ENCODE assay signal across 12 cellular contexts in the genomic region with DNA sequence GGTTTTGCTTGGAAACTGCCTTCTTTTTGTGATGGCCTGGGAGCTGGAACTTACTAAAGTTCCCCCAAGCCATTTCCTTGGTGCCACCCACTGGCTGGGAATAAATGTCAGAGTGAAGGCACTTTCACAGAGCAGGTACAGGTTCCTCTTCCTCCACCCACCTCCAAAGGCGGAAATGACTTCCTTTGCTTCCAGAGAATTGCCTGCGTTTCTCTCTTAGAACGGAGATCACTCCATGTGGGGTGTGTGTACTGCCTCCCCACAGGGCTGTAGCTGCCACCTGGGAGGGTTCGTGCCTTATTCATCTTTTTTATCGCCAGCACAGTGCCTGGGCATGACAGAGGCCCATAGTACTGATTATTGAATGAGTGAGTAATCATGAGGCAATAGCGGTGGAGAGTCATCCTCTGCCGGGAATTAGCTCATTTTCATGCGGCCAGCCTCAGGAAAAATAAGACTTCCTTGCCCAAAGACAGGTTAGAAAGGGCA. TPM values are rescaled to one million over a fixed set of nuclear protein-coding genes. Genes with fewer than 3 reads are reported as not detected.
DNase-seq lines count a peak whose midpoint lies in the region; ATAC-seq and TF ChIP-seq lines count a peak whose summit lies in the region.
"Had no signal": no experiment of that assay in that cellular context is flagged by ENCODE, and none has a peak within 500 bp of the region (broad histone marks: within the 10 kb centered on the region; RNA-seq: fewer than 3 reads in every experiment).

No MANE protein-coding gene starts in this region.

- no peak for TF ChIP-seq POLR2A in breast epithelium (IDR thresholded peaks at IDR 0.05)
- TF ChIP-seq POLR2A in adrenal gland (IDR thresholded peaks at IDR 0.05), result no peak

- H3K4me1 ChIP-seq in breast epithelium (no peaks in the 10 kb centered on the region), adrenal gland (replicated peaks in 1 of 2) (no peaks in the 10 kb centered on the region), iPS-20b (ENCODE audit: insufficient read depth, low read length) (peaks cover 44% of the 10 kb centered on the region), heart right ventricle (peaks cover 0 to 13% (median 6%) of the 10 kb centered on the region in 9 donors)

- peaks cover 12% of the 10 kb centered on the region for H3K36me3 Mint-ChIP-seq in MCF 10A (ENCODE audit: insufficient read depth, unreplicated experiment)

- no peaks in the 10 kb centered on the region for H3K36me3 ChIP-seq in breast epithelium
- H3K36me3 ChIP-seq in adrenal gland (replicated peaks in 1 of 2), result no peaks in the 10 kb centered on the region
- H3K36me3 ChIP-seq in iPS-20b (ENCODE audit: insufficient read depth, low read depth, low read length), result no peaks in the 10 kb centered on the region
- H3K36me3 ChIP-seq in heart right ventricle, result peaks cover 0 to 8% (median 0%) of the 10 kb centered on the region in 9 donors
- H3K36me3 ChIP-seq: ovary had no signal

- CTCF ChIA-PET in MCF 10A (lab: Yijun Ruan, JAX), result interaction anchor here (0.6 to 1.7 kb wide), 11 partner anchors 11 to 668 kb away, joined by 3 to 8 read pairs (median 3); a partner anchor contains a TSS

- H3K27ac ChIP-seq in breast epithelium (peak overlapping the region in 1 of 2 donors; percentile 19), adrenal gland (no peak overlapping the region), iPS-20b (ENCODE audit: low read length) (peak overlapping the region; percentile 33), heart right ventricle (no peak overlapping the region)
- H3K27ac ChIP-seq: ovary had no signal

- ATAC-seq in heart right ventricle, result no peak
- ATAC-seq: activated T-helper 17 cell treated with anti-CD3 and anti-CD28 coated beads, Interleukin-2, amount 50 U/mL, for 72 hours had no signal

- H3K4me3 ChIP-seq in breast epithelium (no peak overlapping the region), adrenal gland (no peak overlapping the region), iPS-20b (ENCODE audit: low read length) (peak overlapping the region; percentile 52; the same call in 1 of the 2 replicates), heart right ventricle (no peak overlapping the region)
- H3K4me3 ChIP-seq: ovary had no signal

- peak overlapping the region; percentile 63; the same call in 1 of the 2 replicates for H3K9ac ChIP-seq in iPS-20b (ENCODE audit: low read depth, low read length)

- H3K27me3 ChIP-seq in breast epithelium, result no peaks in the 10 kb centered on the region
- no peaks in the 10 kb centered on the region for H3K27me3 ChIP-seq in adrenal gland
- H3K27me3 ChIP-seq in iPS-20b (ENCODE audit: insufficient read depth, low read length), result no peaks in the 10 kb centered on the region
- H3K27me3 ChIP-seq in heart right ventricle, result no peaks in the 10 kb centered on the region
- H3K27me3 ChIP-seq: ovary had no signal

- TF ChIP-seq CTCF in MCF 10A (IDR thresholded peaks at IDR 0.05; ENCODE audit: unreplicated experiment) (no peak), breast epithelium (IDR thresholded peaks at IDR 0.05) (no peak), adrenal gland (IDR thresholded peaks at IDR 0.05) (no peak), heart right ventricle (IDR thresholded peaks at IDR 0.05) (no peak)

- intact Hi-C loops in MCF 10A (cut with micrococcal nuclease), result loop anchor here (1.0 to 10.0 kb wide), 2 partner anchors 11 to 148 kb away; no protein-coding TSS in a partner anchor
- intact Hi-C loops in breast epithelium (cut with DNase I; ENCODE audit: low total_unique reads), result no loop called here
- intact Hi-C loops in adrenal gland (cut with DNase I), result no loop called here
- intact Hi-C loops in heart right ventricle (cut with DNase I), result no loop called here

- peak overlapping the region; percentile 30 for H3K4me3 Mint-ChIP-seq in MCF 10A (ENCODE audit: unreplicated experiment)
- H3K4me3 Mint-ChIP-seq: activated T-helper 17 cell treated with anti-CD3 and anti-CD28 coated beads, Interleukin-2, amount 50 U/mL, for 72 hours had no signal

- peak overlapping the region; percentile 90 for H3K27ac Mint-ChIP-seq in MCF 10A (ENCODE audit: low read depth, unreplicated experiment)
- H3K27ac Mint-ChIP-seq: activated T-helper 17 cell treated with anti-CD3 and anti-CD28 coated beads, Interleukin-2, amount 50 U/mL, for 72 hours had no signal

- in situ Hi-C loops in G401 (cut with HindIII; ENCODE audit: low sequenced_read_pairs), result no loop called here

- H3K9me3 Mint-ChIP-seq in MCF 10A (ENCODE audit: unreplicated experiment), result no peaks in the 10 kb centered on the region
- H3K9me3 Mint-ChIP-seq: activated T-helper 17 cell treated with anti-CD3 and anti-CD28 coated beads, Interleukin-2, amount 50 U/mL, for 72 hours had no signal

- no peaks in the 10 kb centered on the region for H3K27me3 Mint-ChIP-seq in MCF 10A (ENCODE audit: insufficient read depth, unreplicated experiment)
- H3K27me3 Mint-ChIP-seq: activated T-helper 17 cell treated with anti-CD3 and anti-CD28 coated beads, Interleukin-2, amount 50 U/mL, for 72 hours had no signal

- H3K4me1 Mint-ChIP-seq in MCF 10A (ENCODE audit: insufficient read depth, unreplicated experiment), result peaks cover 26% of the 10 kb centered on the region
- H3K4me1 Mint-ChIP-seq: activated T-helper 17 cell treated with anti-CD3 and anti-CD28 coated beads, Interleukin-2, amount 50 U/mL, for 72 hours had no signal

- WGBS in adrenal gland, 4 donors, result 82 to 90% (median 85%) methylated on average over 8 of the region's 8 CpGs
- 77 to 83% methylated on average over 8 of the region's 8 CpGs for WGBS in heart right ventricle, 2 donors

- peak; percentile 96 for DNase-seq in MCF 10A (ENCODE audit: unreplicated experiment)
- no peak for DNase-seq in breast epithelium (ENCODE audit: low spot score in 2 of 2)
- peak in 5 of 7 donors; percentile 34 to 57 (median 38) for DNase-seq in adrenal gland
- DNase-seq in ureter (ENCODE audit: low spot score), result peak; percentile 55
- DNase-seq in OCI-M2 (lab: John Stamatoyannopoulos, UW; ENCODE audit: unreplicated experiment), result no peak
- no peak for DNase-seq in G401 (ENCODE audit: low spot score)
- no peak for DNase-seq in heart right ventricle
- DNase-seq: erythroblast, ovary, T-helper 1 cell had no signal

- H3K9me3 ChIP-seq in breast epithelium (no peaks in the 10 kb centered on the region), adrenal gland (replicated peaks in 1 of 3) (no peaks in the 10 kb centered on the region), iPS-20b (ENCODE audit: insufficient read depth, low read depth, low read length) (no peaks in the 10 kb centered on the region), heart right ventricle (no peaks in the 10 kb centered on the region)
- H3K9me3 ChIP-seq: ovary had no signal

- BruUV-seq in MCF 10A (replicated peaks; lab: Mats Ljungman, UMichigan), result TSS peak; percentile 95

- POLR2A ChIA-PET in MCF 10A (lab: Yijun Ruan, JAX), result interaction anchor here (0.5 to 2.2 kb wide), 24 partner anchors 9 to 170 kb away, joined by 3 to 16 read pairs (median 5); a partner anchor contains a TSS

RNA-seq across cellular contexts. Expression of a gene that starts 32.2 kb away (rescaled TPM):
- total RNA-seq in MCF 10A (2022), result 0.72 and 2.8 TPM in 2 replicates
- 10 to 100 TPM in 1 of 3 donors, 1 to 10 TPM in 1, under 1 TPM in 1; 0.96 to 10.5 (median 2.5) TPM for total RNA-seq in breast epithelium
- 1 to 10 TPM in 1 of 8 donors, under 1 TPM in 7; 0.06 to 1.1 (median 0.43) TPM for total RNA-seq in adrenal gland
- 1 to 10 TPM in 1 of 3 donors, under 1 TPM in 2; 0.27 to 1.2 (median 0.91) TPM for polyA plus RNA-seq in adrenal gland
- total RNA-seq in ureter, result 58.9 TPM
- total RNA-seq in G401 (2014; rRNA removed; shearing (Covaris generic)), result 0.06 and 2.6 TPM in 2 replicates
- total RNA-seq in heart right ventricle, result 1 to 10 TPM in 1 of 10 donors, under 1 TPM in 9; 0.15 to 1.8 (median 0.38) TPM
- under 1 TPM; 0.22 to 0.65 TPM for polyA plus RNA-seq in heart right ventricle

RNA-seq across cellular contexts. Expression of a gene that starts 59.2 kb away (rescaled TPM):
- total RNA-seq in MCF 10A (2022) (107 and 113 TPM in 2 replicates), breast epithelium (10 to 100 TPM; 54.1 to 85.8 (median 71.2) TPM), adrenal gland (100 to 1,000 TPM in 3 of 8 donors, 10 to 100 TPM in 5; 60.2 to 207 (median 86.7) TPM), ureter (133 TPM), heart right ventricle (10 to 100 TPM; 46.1 to 80.6 (median 55.6) TPM)
- polyA plus RNA-seq in adrenal gland (100 to 1,000 TPM in 1 of 3 donors, 10 to 100 TPM in 2; 34.0 to 103 (median 37.7) TPM), heart right ventricle (10 to 100 TPM; 17.2 to 38.0 TPM)
- 196 and 268 TPM in 2 replicates for total RNA-seq in G401 (2014; rRNA removed; shearing (Covaris generic))

RNA-seq across cellular contexts. Expression of a gene that starts 59.2 kb away (rescaled TPM):
- total RNA-seq in MCF 10A (2022), result 77.1 and 97.1 TPM in 2 replicates
- 10 to 100 TPM; 24.6 to 34.1 (median 33.9) TPM for total RNA-seq in breast epithelium
- 10 to 100 TPM in 7 of 8 donors, 1 to 10 TPM in 1; 8.8 to 51.2 (median 27.8) TPM for total RNA-seq in adrenal gland
- 10 to 100 TPM; 16.2 to 50.8 (median 24.9) TPM for polyA plus RNA-seq in adrenal gland
- total RNA-seq in ureter, result 47.4 TPM
- total RNA-seq in G401 (2014; rRNA removed; shearing (Covaris generic)), result 66.4 and 89.9 TPM in 2 replicates
- total RNA-seq in heart right ventricle, result 10 to 100 TPM; 19.1 to 32.8 (median 26.8) TPM
- 10 to 100 TPM; 13.0 to 22.8 TPM for polyA plus RNA-seq in heart right ventricle

Comparison
In these comparisons a context has a peak if more than half of its experiments do, and no peak if none do; other contexts are left out.
1. DNase-seq: peak in MCF 10A (single experiment), adrenal gland (5 of 7) and ureter (single experiment); none in breast epithelium (0 of 2), OCI-M2 (single experiment), G401 (single experiment) and heart right ventricle (0 of 2).